In the genomic region with DNA sequence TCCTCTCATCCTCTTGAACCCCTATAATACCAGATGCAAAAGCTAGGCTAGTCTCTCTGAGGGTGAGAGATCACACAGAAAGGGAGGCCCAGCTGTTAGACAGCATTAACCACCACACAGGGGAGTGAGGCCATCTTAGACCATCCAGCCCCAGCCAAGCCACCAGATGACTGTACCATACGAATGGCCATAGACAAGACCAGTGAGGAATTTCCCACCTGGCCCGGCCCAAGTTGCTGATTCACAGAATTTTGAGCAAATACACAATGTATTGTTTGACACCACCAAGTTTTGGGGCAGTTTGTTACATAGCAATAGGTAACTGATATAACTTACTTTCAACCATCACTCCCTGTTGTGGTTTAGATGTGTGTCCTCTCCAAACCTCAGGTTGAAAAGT, we compare ENCODE assay signal across 29 cellular contexts.
A peak's percentile ranks its signal among the peaks of the same experiment; 100 is the strongest.
DNase-seq lines count a peak whose midpoint lies in the region; ATAC-seq lines count a peak whose summit lies in the region.
"Had no signal": no experiment of that assay in that cellular context is flagged by ENCODE, and none has a peak within 500 bp of the region (broad histone marks: within the 10 kb centered on the region; RNA-seq: fewer than 3 reads in every experiment).

No MANE protein-coding gene starts in this region.

- no peak overlapping the region for H2BK5ac ChIP-seq in mesendoderm (ENCODE audit: low read length)

- H3K27me3 ChIP-seq in mesendoderm (ENCODE audit: insufficient read depth, low read length, poor library complexity): no peaks in the 10 kb centered on the region
- H3K27me3 ChIP-seq: BE2C; BLaER1; BLaER1 treated with 17β-estradiol and CSF1 and Interleukin-3, amounts not matched to agents 10 nM and 100 nM had no signal

- H3K79me1 ChIP-seq in mesendoderm (ENCODE audit: low read length): no peaks in the 10 kb centered on the region

- H4K5ac ChIP-seq in mesendoderm (ENCODE audit: low read length): no peak overlapping the region

- H3K23ac ChIP-seq in mesendoderm (ENCODE audit: low read length): no peak overlapping the region

- H3K4me3 ChIP-seq in mesendoderm (ENCODE audit: low read length): no peak overlapping the region
- H3K4me3 ChIP-seq: A549; BLaER1; BLaER1 treated with 17β-estradiol and CSF1 and Interleukin-3, amounts not matched to agents 10 nM and 100 nM had no signal

- no peaks in the 10 kb centered on the region for H3K79me2 ChIP-seq in mesendoderm (ENCODE audit: control insufficient read depth, insufficient read depth, low read length)

- H4K8ac ChIP-seq in mesendoderm (ENCODE audit: low read depth, low read length): no peak overlapping the region

- DNase-seq in mesendoderm (no peak), posterior vena cava (ENCODE audit: low spot score) (peak; percentile 62), NCI-H1417 treated with DMSO at 0.1 percent for 48 hours (lab: John Stamatoyannopoulos, UW) (no peak)
- DNase-seq: 8988T; ACHN; AML-193; BE2C; C1 segment of cervical spinal cord; Caco-2; Calu3; CD4-positive, alpha-beta memory T cell; CD4-positive, alpha-beta T cell; CD4-positive, CD25-positive, alpha-beta regulatory T cell; CD8-positive, alpha-beta memory T cell; CD8-positive, alpha-beta T cell; COR-L47; DMS 273 treated with DMSO at 0.1 percent for 48 hours; DMS153; DMS53; DMS79; DMS79 treated with DMSO at 0.1 percent for 48 hours; DND-41; EL had no signal

- no peak overlapping the region for H3K27ac ChIP-seq in mesendoderm (ENCODE audit: low read depth, low read length)
- H3K27ac ChIP-seq: 22Rv1; A549; BLaER1; BLaER1 treated with 17β-estradiol and CSF1 and Interleukin-3, amounts not matched to agents 10 nM and 100 nM; C4-2B had no signal

- no peak overlapping the region for H3K18ac ChIP-seq in mesendoderm (ENCODE audit: low read length)

- no peaks in the 10 kb centered on the region for H3K4me1 ChIP-seq in mesendoderm (ENCODE audit: control insufficient read depth, low read depth, low read length)
- H3K4me1 ChIP-seq: A549; BE2C; BLaER1; BLaER1 treated with 17β-estradiol and CSF1 and Interleukin-3, amounts not matched to agents 10 nM and 100 nM; Caco-2 had no signal

- no peaks in the 10 kb centered on the region for H3K36me3 ChIP-seq in mesendoderm (ENCODE audit: control insufficient read depth, insufficient read depth, low read length)
- H3K36me3 ChIP-seq: BE2C; BLaER1; BLaER1 treated with 17β-estradiol and CSF1 and Interleukin-3, amounts not matched to agents 10 nM and 100 nM had no signal

- H2AK5ac ChIP-seq in mesendoderm (ENCODE audit: low read length): peak overlapping the region; percentile 56

- ATAC-seq in GM19467 (IDR thresholded peaks at IDR 0.05; ENCODE audit: unreplicated experiment): no peak
- ATAC-seq: A549; CD8-positive, alpha-beta T cell had no signal

- no peak overlapping the region for H2BK120ac ChIP-seq in mesendoderm (ENCODE audit: low read depth, low read length)

- no peak overlapping the region for H3K4me2 ChIP-seq in mesendoderm (ENCODE audit: low read length)
- H3K4me2 ChIP-seq: A549; BLaER1; BLaER1 treated with 17β-estradiol and CSF1 and Interleukin-3, amounts not matched to agents 10 nM and 100 nM had no signal

- no peak overlapping the region for H3K9ac ChIP-seq in mesendoderm (ENCODE audit: low read length)
- H3K9ac ChIP-seq: BLaER1; BLaER1 treated with 17β-estradiol and CSF1 and Interleukin-3, amounts not matched to agents 10 nM and 100 nM had no signal

- no CpG with 5 or more reads among the region's 2 CpGs for WGBS in mesendoderm (ENCODE audit: extremely low coverage, insufficient coverage, low lambda C conversion rate)

- H2BK15ac ChIP-seq in mesendoderm (replicated peaks; ENCODE audit: low read depth): no peak overlapping the region

- no peak overlapping the region for H3K4ac ChIP-seq in mesendoderm (ENCODE audit: low read depth, low read length)

- intact Hi-C loops in posterior vena cava (cut with DNase I): no loop called here

- peak overlapping the region; percentile 20 for H3K56ac ChIP-seq in mesendoderm (ENCODE audit: low read length)
